Comparison of ENCODE assay signal across 23 cellular contexts in genomic region chr2:234830853-234831252, GRCh38.
DNase-seq lines count a peak whose midpoint lies in the region; ATAC-seq, FAIRE-seq and TF ChIP-seq lines count a peak whose summit lies in the region.
"Had no signal": no experiment of that assay in that cellular context is flagged by ENCODE, and none has a peak within 500 bp of the region (broad histone marks: within the 10 kb centered on the region; RNA-seq: fewer than 3 reads in every experiment).

No MANE protein-coding gene starts in this region.

- H3K4me2 ChIP-seq in HepG2 (ENCODE audit: low read depth, low read length): no peak overlapping the region
- no peak overlapping the region for H3K4me2 ChIP-seq in H1 (ENCODE audit: insufficient read depth in 1 of 2, low read depth in 2 of 2, low read length in 2 of 2)
- H3K4me2 ChIP-seq: A549; BLaER1 treated with 17β-estradiol and CSF1 and Interleukin-3, amounts not matched to agents 10 nM and 100 nM had no signal

- peak overlapping the region; percentile 4; the same call in 1 of the 2 replicates for H3K18ac ChIP-seq in H1 (ENCODE audit: extremely low read depth, low read length)

- no peak overlapping the region for H3K4me3 ChIP-seq in HepG2 (replicated peaks in 1 of 3; ENCODE audit: insufficient read depth in 1 of 3, low read depth in 2 of 3, low read length in 3 of 3)
- H3K4me3 ChIP-seq in right lobe of liver: no peak overlapping the region
- no peak overlapping the region for H3K4me3 ChIP-seq in Panc1 (ENCODE audit: low read depth in 2 of 2, low read length in 2 of 2)
- no peak overlapping the region for H3K4me3 ChIP-seq in H1 (ENCODE audit: extremely low read depth in 1 of 4, insufficient read depth in 2 of 4, low read depth in 3 of 4, low read length in 4 of 4)
- H3K4me3 ChIP-seq: A549; BLaER1 treated with 17β-estradiol and CSF1 and Interleukin-3, amounts not matched to agents 10 nM and 100 nM had no signal

- H2AFZ ChIP-seq in HepG2 (ENCODE audit: low read length): no peak overlapping the region
- H2AFZ ChIP-seq in H1 (ENCODE audit: low read length): no peak overlapping the region

- TF ChIP-seq EP300 in HepG2 (IDR thresholded peaks at IDR 0.05; ENCODE audit: low read depth in 2 of 2, low read length in 2 of 2) (peak in 1 of 2 experiments; percentile 49; a peak in 2 of 4 replicates), HepG2 (CRISPR knock-in tag; IDR thresholded peaks at IDR 0.05; ENCODE audit: borderline replicate concordance) (no peak), H1 (IDR thresholded peaks at IDR 0.05; ENCODE audit: borderline replicate concordance in 1 of 2, low read depth in 2 of 2, low read length in 2 of 2) (no peak)

- CTCF ChIA-PET in HepG2 (lab: Yijun Ruan, JAX; ENCODE audit: low intra/inter-chr PET ratio, low total read pairs) (no interaction called here), Panc1 (lab: Charles Lee) (no interaction called here), H1 (lab: Charles Lee; ENCODE audit: partially characterized antibody) (no interaction called here)
- CTCF ChIA-PET in activated CD8-positive, alpha-beta memory T cell treated with anti-CD3 and anti-CD28 coated beads, Interleukin-2, amount 10 ng/mL, durations not matched to agents 7 days and 5 days (lab: Charles Lee): no interaction called here

- H3K27ac Mint-ChIP-seq in activated CD8-positive, alpha-beta memory T cell treated with anti-CD3 and anti-CD28 coated beads, Interleukin-2, amount 10 ng/mL, durations not matched to agents 7 days and 5 days: no peak overlapping the region
- H3K27ac Mint-ChIP-seq: B cell; CD4-positive, alpha-beta T cell; CD8-positive, alpha-beta T cell had no signal

- no peak overlapping the region for H4K8ac ChIP-seq in H1 (ENCODE audit: extremely low read depth, insufficient read depth, low read length)

- no peak overlapping the region for H3K4me3 Mint-ChIP-seq in activated CD8-positive, alpha-beta memory T cell treated with anti-CD3 and anti-CD28 coated beads, Interleukin-2, amount 10 ng/mL, durations not matched to agents 7 days and 5 days
- H3K4me3 Mint-ChIP-seq: B cell; CD4-positive, alpha-beta T cell; CD8-positive, alpha-beta T cell had no signal

- H3K23ac ChIP-seq in H1 (ENCODE audit: insufficient read length): no peak overlapping the region

- H3K14ac ChIP-seq in H1 (ENCODE audit: insufficient read length): no peak overlapping the region

- no peak for TF ChIP-seq RAD21 in HepG2 (CRISPR knock-in tag; IDR thresholded peaks at IDR 0.05)
- no peak for TF ChIP-seq RAD21 in H1 (IDR thresholded peaks at IDR 0.05 in 1 of 2, conservative IDR thresholded peaks at IDR 0.05 in 1 of 2; ENCODE audit: low read depth in 2 of 2, low read length in 2 of 2)

- H3K27ac ChIP-seq in HepG2 (ENCODE audit: extremely low read length, insufficient read depth, low read length) (no peak overlapping the region), right lobe of liver (no peak overlapping the region), Panc1 (ENCODE audit: low read length) (peak overlapping the region; percentile 7; the same call in 1 of the 2 replicates), H1 (ENCODE audit: low read depth, low read length) (no peak overlapping the region)
- H3K27ac ChIP-seq: 22Rv1; BLaER1 treated with 17β-estradiol and CSF1 and Interleukin-3, amounts not matched to agents 10 nM and 100 nM; C4-2B had no signal

- H3K27me3 ChIP-seq in HepG2 (ENCODE audit: control insufficient read depth in 1 of 2, insufficient read depth in 2 of 2, low read length in 2 of 2) (no peaks in the 10 kb centered on the region), right lobe of liver (no peaks in the 10 kb centered on the region), Panc1 (ENCODE audit: control insufficient read depth, insufficient read depth, low read length) (no peaks in the 10 kb centered on the region), H1 (replicated peaks in 1 of 4; ENCODE audit: control insufficient read depth in 3 of 4, extremely low read depth in 1 of 4, insufficient read depth in 3 of 4, low read length in 3 of 4) (no peaks in the 10 kb centered on the region)
- H3K27me3 ChIP-seq: BLaER1 treated with 17β-estradiol and CSF1 and Interleukin-3, amounts not matched to agents 10 nM and 100 nM had no signal

- TF ChIP-seq POLR2A in HepG2 (IDR thresholded peaks at IDR 0.05; ENCODE audit: insufficient read depth in 1 of 2, low read depth in 2 of 2, low read length in 2 of 2) (no peak), right lobe of liver (IDR thresholded peaks at IDR 0.05) (no peak), H1 (IDR thresholded peaks at IDR 0.05; ENCODE audit: control extremely low read depth in 1 of 2, low read depth in 2 of 2, low read length in 2 of 2) (no peak)

- intact Hi-C loops in HepG2 (cut with micrococcal nuclease; ENCODE audit: unreplicated experiment): no loop called here
- intact Hi-C loops in right lobe of liver (cut with DNase I): no loop called here
- intact Hi-C loops in Panc1 (cut with micrococcal nuclease; ENCODE audit: unreplicated experiment): no loop called here

- H3K36me3 Mint-ChIP-seq in activated CD8-positive, alpha-beta memory T cell treated with anti-CD3 and anti-CD28 coated beads, Interleukin-2, amount 10 ng/mL, durations not matched to agents 7 days and 5 days: no peaks in the 10 kb centered on the region
- H3K36me3 Mint-ChIP-seq: CD8-positive, alpha-beta T cell had no signal

- H4K20me1 ChIP-seq in HepG2 (ENCODE audit: insufficient read depth, low read length) (no peaks in the 10 kb centered on the region), H1 (replicated peaks in 1 of 2; ENCODE audit: control insufficient read depth in 1 of 2, insufficient read depth in 2 of 2, low read length in 2 of 2) (no peaks in the 10 kb centered on the region)
- H4K20me1 ChIP-seq: BLaER1 treated with 17β-estradiol and CSF1 and Interleukin-3, amounts not matched to agents 10 nM and 100 nM had no signal

- H3K36me3 ChIP-seq in HepG2 (replicated peaks in 1 of 2; ENCODE audit: control insufficient read depth in 1 of 2, insufficient read depth in 2 of 2, low read length in 2 of 2): no peaks in the 10 kb centered on the region
- no peaks in the 10 kb centered on the region for H3K36me3 ChIP-seq in right lobe of liver
- H3K36me3 ChIP-seq in Panc1 (ENCODE audit: control insufficient read depth, insufficient read depth, low read length): no peaks in the 10 kb centered on the region
- no peaks in the 10 kb centered on the region for H3K36me3 ChIP-seq in H1 (ENCODE audit: control insufficient read depth in 2 of 4, insufficient read depth in 4 of 4, low read length in 3 of 4)
- H3K36me3 ChIP-seq: BLaER1 treated with 17β-estradiol and CSF1 and Interleukin-3, amounts not matched to agents 10 nM and 100 nM had no signal

- ATAC-seq in HepG2 (no peak), right lobe of liver (no peak), Panc1 (no peak), HG03280 (IDR thresholded peaks at IDR 0.05; ENCODE audit: unreplicated experiment) (no peak)
- ATAC-seq in activated CD8-positive, alpha-beta memory T cell treated with anti-CD3 and anti-CD28 coated beads, Interleukin-2, amount 10 ng/mL, durations not matched to agents 7 days and 5 days: no peak
- ATAC-seq: A549; CD8-positive, alpha-beta T cell had no signal

- no peak overlapping the region for H2BK5ac ChIP-seq in H1 (ENCODE audit: low read depth, low read length)

- no peak overlapping the region for H4K91ac ChIP-seq in H1 (replicated peaks; ENCODE audit: insufficient read length, low read length)

- H2AK5ac ChIP-seq in H1 (ENCODE audit: low read depth, low read length): peak overlapping the region; percentile 75

- DNase-seq in HepG2 (ENCODE audit: low spot score) (peak; percentile 62), right lobe of liver (no peak), Panc1 (ENCODE audit: low read depth, low spot score) (no peak), H1 (ENCODE audit: low read depth in 1 of 2, low spot score in 2 of 2) (no peak), iPS-NIHi7 (ENCODE audit: extremely low spot score) (no peak)
- no peak for DNase-seq in activated CD8-positive, alpha-beta memory T cell treated with anti-CD3 and anti-CD28 coated beads, Interleukin-2, amount 10 ng/mL, durations not matched to agents 7 days and 5 days
- DNase-seq: AML-193; Caco-2; Calu3; CD4-positive, alpha-beta T cell; CD8-positive, alpha-beta T cell; DMS79 treated with DMSO at 0.1 percent for 48 hours; GF-D8 had no signal

- WGBS in HepG2 (ENCODE audit: low lambda C conversion rate): 24% methylated on average over 2 of the region's 2 CpGs
- 77% methylated on average over 2 of the region's 2 CpGs for WGBS in right lobe of liver (ENCODE audit: insufficient coverage, low coverage, low lambda C conversion rate, missing lambda C conversion rate)
- WGBS in H1 (ENCODE audit: extremely low coverage in 1 of 2, insufficient coverage in 1 of 2, insufficient read length in 1 of 2, insufficient replicate concordance in 2 of 2, low coverage in 1 of 2, low lambda C conversion rate in 2 of 2, missing lambda C conversion rate in 1 of 2), 2 experiments: 93% methylated on average over 2 of the region's 2 CpGs; no CpG with 5 or more reads in 1 of the 2 experiments

- H3K9ac ChIP-seq in HepG2 (ENCODE audit: insufficient read depth, low read depth, low read length): no peak overlapping the region
- no peak overlapping the region for H3K9ac ChIP-seq in H1 (replicated peaks in 1 of 4; ENCODE audit: extremely low read depth in 1 of 4, low read depth in 3 of 4, low read length in 3 of 4)
- H3K9ac ChIP-seq: BLaER1 treated with 17β-estradiol and CSF1 and Interleukin-3, amounts not matched to agents 10 nM and 100 nM had no signal

- no TSS peak for BruUV-seq in HepG2 (replicated peaks; lab: Mats Ljungman, UMichigan)
- no TSS peak for BruUV-seq in Panc1 (replicated peaks; lab: Mats Ljungman, UMichigan)

- POLR2A ChIA-PET in HepG2 (lab: Yijun Ruan, JAX) (no interaction called here), Panc1 (lab: Charles Lee) (no interaction called here), H1 (lab: Charles Lee; ENCODE audit: partially characterized antibody) (no interaction called here)

- no peaks in the 10 kb centered on the region for H3K27me3 Mint-ChIP-seq in activated CD8-positive, alpha-beta memory T cell treated with anti-CD3 and anti-CD28 coated beads, Interleukin-2, amount 10 ng/mL, durations not matched to agents 7 days and 5 days

- TF ChIP-seq CTCF in HepG2 (CRISPR knock-in tag; IDR thresholded peaks at IDR 0.05): no peak
- no peak for TF ChIP-seq CTCF in right lobe of liver (IDR thresholded peaks at IDR 0.05)
- TF ChIP-seq CTCF in Panc1 (IDR thresholded peaks at IDR 0.05): no peak
- no peak for TF ChIP-seq CTCF in H1 (IDR thresholded peaks at IDR 0.05; ENCODE audit: control extremely low read depth in 1 of 3, insufficient read depth in 1 of 3, low read depth in 1 of 3, low read length in 3 of 3)

- H3K4me1 Mint-ChIP-seq in activated CD8-positive, alpha-beta memory T cell treated with anti-CD3 and anti-CD28 coated beads, Interleukin-2, amount 10 ng/mL, durations not matched to agents 7 days and 5 days: no peaks in the 10 kb centered on the region
- H3K4me1 Mint-ChIP-seq: B cell had no signal

- no peak overlapping the region for H4K5ac ChIP-seq in H1 (ENCODE audit: insufficient read length, low read depth, low read length)

- in situ Hi-C loops in HepG2 (cut with HindIII; ENCODE audit: extremely low pct_ligation_motif_present, low pct_unique_long_range_greater_than_20kb): no loop called here
- in situ Hi-C loops in Panc1 (cut with HindIII; ENCODE audit: low pct_unique_long_range_greater_than_20kb, low sequenced_read_pairs): no loop called here

- H3K4ac ChIP-seq in H1 (replicated peaks; ENCODE audit: insufficient read length, low read depth, low read length): no peak overlapping the region

- peak; percentile 18 for FAIRE-seq in HepG2 (lab: Jason Lieb, UNC)
- no peak for FAIRE-seq in H1 (lab: Jason Lieb, UNC)
- FAIRE-seq: A549, D721Med, G401.6, GM12891, GM19239 had no signal

- H3K23me2 ChIP-seq in H1 (ENCODE audit: low read depth, low read length): no peaks in the 10 kb centered on the region

- H3K9me3 ChIP-seq in HepG2 (ENCODE audit: low read length) (no peaks in the 10 kb centered on the region), right lobe of liver (no peaks in the 10 kb centered on the region), Panc1 (ENCODE audit: control insufficient read depth, insufficient read depth, low read depth, low read length) (no peaks in the 10 kb centered on the region), H1 (ENCODE audit: insufficient read depth in 2 of 2, low read depth in 1 of 2, low read length in 1 of 2) (no peaks in the 10 kb centered on the region)
- H3K9me3 ChIP-seq: A549; BLaER1 treated with 17β-estradiol and CSF1 and Interleukin-3, amounts not matched to agents 10 nM and 100 nM; Caco-2 had no signal

- no peak overlapping the region for H2BK120ac ChIP-seq in H1 (replicated peaks; ENCODE audit: low read depth, low read length)

- H3K9me3 Mint-ChIP-seq in activated CD8-positive, alpha-beta memory T cell treated with anti-CD3 and anti-CD28 coated beads, Interleukin-2, amount 10 ng/mL, durations not matched to agents 7 days and 5 days (ENCODE audit: low read depth): no peaks in the 10 kb centered on the region
- H3K9me3 Mint-ChIP-seq: CD4-positive, alpha-beta T cell; CD8-positive, alpha-beta T cell had no signal

- no peak overlapping the region for H2BK12ac ChIP-seq in H1 (ENCODE audit: low read depth, low read length)

- peaks cover 54% of the 10 kb centered on the region for H3K4me1 ChIP-seq in HepG2 (ENCODE audit: insufficient read depth, low read length)
- H3K4me1 ChIP-seq in right lobe of liver: no peaks in the 10 kb centered on the region
- H3K4me1 ChIP-seq in Panc1 (ENCODE audit: control insufficient read depth, insufficient read depth, low read length): peaks cover 1% of the 10 kb centered on the region; the same call in 1 of the 2 replicates
- H3K4me1 ChIP-seq in H1 (replicated peaks in 1 of 4; ENCODE audit: control insufficient read depth in 3 of 4, insufficient read depth in 4 of 4, low read length in 3 of 4): no peaks in the 10 kb centered on the region
- H3K4me1 ChIP-seq: BLaER1 treated with 17β-estradiol and CSF1 and Interleukin-3, amounts not matched to agents 10 nM and 100 nM had no signal

- H2BK20ac ChIP-seq in H1 (ENCODE audit: low read length): no peak overlapping the region

- no peak overlapping the region for H3K56ac ChIP-seq in H1 (replicated peaks; ENCODE audit: insufficient read length, low read depth, low read length)

- no peaks in the 10 kb centered on the region for H3K79me1 ChIP-seq in H1 (ENCODE audit: low read depth, low read length)

- no peak overlapping the region; the same call in 1 of the 2 replicates for H2BK15ac ChIP-seq in H1 (ENCODE audit: low read length)

- H3K79me2 ChIP-seq in HepG2 (ENCODE audit: insufficient read depth, low read length) (no peaks in the 10 kb centered on the region), H1 (ENCODE audit: control insufficient read depth in 1 of 2, insufficient read depth in 2 of 2, low read length in 2 of 2) (no peaks in the 10 kb centered on the region)
